In genomic region chr3:157089455-157090221, GRCh38 we compare ENCODE assay signal across 8 cellular contexts.
DNase-seq lines count a peak whose midpoint lies in the region; ATAC-seq and TF ChIP-seq lines count a peak whose summit lies in the region.

No MANE protein-coding gene starts in this region.

- intact Hi-C loops in ascending aorta (cut with DNase I) = loop anchor here (1.0 to 10.0 kb wide), 8 partner anchors 46 to 1237 kb away; partner anchors contain the start of genes GMPS, SLC33A1 and SSR3

- no peaks in the 10 kb centered on the region for H3K27me3 ChIP-seq in Loucy (ENCODE audit: insufficient read depth, low read length, poor library complexity, severe bottlenecking)
- H3K27me3 ChIP-seq in ascending aorta = no peaks in the 10 kb centered on the region

- H3K36me3 ChIP-seq in Loucy (ENCODE audit: insufficient read depth, low read length) (no peaks in the 10 kb centered on the region), ascending aorta (no peaks in the 10 kb centered on the region)

- 0 out of 2 replicates have a peak, but pooled peaks cover 6% of the 10 kb centered on the region for H3F3A ChIP-seq in Loucy (ENCODE audit: low read depth)

- peak overlapping the region; percentile 97 for H3K27ac ChIP-seq in ascending aorta

- peak overlapping the region; percentile 93 for H3K4me2 ChIP-seq in Loucy (ENCODE audit: low read depth, low read length, poor library complexity, severe bottlenecking)

- peaks cover 4% of the 10 kb centered on the region for H3K9me3 Mint-ChIP-seq in stimulated activated effector memory CD8-positive, alpha-beta T cell treated with anti-CD3 and anti-CD28 coated beads, Interleukin-12 subunit alpha, Interleukin-12 subunit beta, amount 100 ng/mL, for 72 hours

- peak overlapping the region; percentile 96 for H3K27ac Mint-ChIP-seq in stimulated activated effector memory CD8-positive, alpha-beta T cell treated with anti-CD3 and anti-CD28 coated beads, Interleukin-12 subunit alpha, Interleukin-12 subunit beta, amount 100 ng/mL, for 72 hours

- peak; percentile 22 for ATAC-seq in GM21737 (IDR thresholded peaks at IDR 0.05; ENCODE audit: unreplicated experiment)
- peak; percentile 52 for ATAC-seq in stimulated activated effector memory CD8-positive, alpha-beta T cell treated with anti-CD3 and anti-CD28 coated beads, Interleukin-12 subunit alpha, Interleukin-12 subunit beta, amount 100 ng/mL, for 72 hours

- H3K4me3 Mint-ChIP-seq in stimulated activated effector memory CD8-positive, alpha-beta T cell treated with anti-CD3 and anti-CD28 coated beads, Interleukin-12 subunit alpha, Interleukin-12 subunit beta, amount 100 ng/mL, for 72 hours = peak overlapping the region; percentile 77

- H3K9me2 ChIP-seq in Loucy (replicated peaks; ENCODE audit: low read depth, low read length) = no peaks in the 10 kb centered on the region

- H3K79me2 ChIP-seq in Loucy (ENCODE audit: insufficient read depth, low read length) = no peaks in the 10 kb centered on the region

- in situ Hi-C loops in Caki2 (cut with HindIII; ENCODE audit: low pct_unique_long_range_greater_than_20kb, low sequenced_read_pairs) = no loop called here

- peaks cover 66% of the 10 kb centered on the region for H3K4me1 Mint-ChIP-seq in stimulated activated effector memory CD8-positive, alpha-beta T cell treated with anti-CD3 and anti-CD28 coated beads, Interleukin-12 subunit alpha, Interleukin-12 subunit beta, amount 100 ng/mL, for 72 hours

- peak; percentile 71 for DNase-seq in Caki2 (ENCODE audit: low read depth)
- peak in 1 of 2 donors; percentile 72 for DNase-seq in ascending aorta (ENCODE audit: low spot score in 2 of 2)
- peak; percentile 33 for DNase-seq in left kidney (ENCODE audit: low read depth, low spot score)
- DNase-seq in stimulated activated effector memory CD8-positive, alpha-beta T cell treated with anti-CD3 and anti-CD28 coated beads, Interleukin-12 subunit alpha, Interleukin-12 subunit beta, amount 100 ng/mL, for 72 hours (ENCODE audit: low spot score in 2 of 2) = no peak
- DNase-seq in hypothalamus (lab: John Stamatoyannopoulos, UW) = no peak
- DNase-seq in islet precursor cell = no peak

- no peaks in the 10 kb centered on the region for H4K20me1 ChIP-seq in Loucy (ENCODE audit: insufficient read depth, low read length, poor library complexity, severe bottlenecking)

- H2AFZ ChIP-seq in Loucy (ENCODE audit: low read length) = peak overlapping the region; percentile 86

- no peak for TF ChIP-seq CTCF in Loucy (conservative IDR thresholded peaks at IDR 0.05; ENCODE audit: low read length)
- TF ChIP-seq CTCF in ascending aorta (IDR thresholded peaks at IDR 0.05) = no peak

- H3K36me3 Mint-ChIP-seq in stimulated activated effector memory CD8-positive, alpha-beta T cell treated with anti-CD3 and anti-CD28 coated beads, Interleukin-12 subunit alpha, Interleukin-12 subunit beta, amount 100 ng/mL, for 72 hours = peaks cover 22% of the 10 kb centered on the region

- H3K4me3 ChIP-seq in Loucy (ENCODE audit: low read length, poor library complexity, severe bottlenecking) (peak overlapping the region; percentile 75), ascending aorta (peak overlapping the region; percentile 22 to 74)

- H3K4me1 ChIP-seq in Loucy (ENCODE audit: insufficient read depth, low read length, poor library complexity, severe bottlenecking) = peaks cover 23% of the 10 kb centered on the region
- peaks cover 12 to 31% of the 10 kb centered on the region in 2 donors for H3K4me1 ChIP-seq in ascending aorta

- H3K9ac ChIP-seq in Loucy (ENCODE audit: low read depth, low read length, poor library complexity, severe bottlenecking) = peak overlapping the region; percentile 75

- H3K9me3 ChIP-seq in Loucy (ENCODE audit: insufficient read depth, low read depth, low read length) = no peaks in the 10 kb centered on the region
- H3K9me3 ChIP-seq in ascending aorta = no peaks in the 10 kb centered on the region

Comparison
In these comparisons a context has a peak if more than half of its experiments do, and no peak if none do; other contexts are left out.
1. DNase-seq: peak in Caki2 (single experiment) and left kidney (single experiment); none in stimulated activated effector memory CD8-positive, alpha-beta T cell treated with anti-CD3 and anti-CD28 coated beads, Interleukin-12 subunit alpha, Interleukin-12 subunit beta, amount 100 ng/mL, for 72 hours (0 of 2), hypothalamus (0 of 51) and islet precursor cell (single experiment).